Comparison of ENCODE assay signal across 8 cellular contexts in genomic region chr9:35748858-35749514, GRCh38. TPM values are rescaled to one million over a fixed set of nuclear protein-coding genes. Genes with fewer than 3 reads are reported as not detected.
DNase-seq lines count a peak whose midpoint lies in the region; ATAC-seq and TF ChIP-seq lines count a peak whose summit lies in the region.

Gene GBA2, minus strand, starts transcription at chr9:35749228. Its CDS starts 524 bp downstream, at chr9:35748704.
Gene RGP1, plus strand, starts transcription at chr9:35749287. Its CDS starts 469 bp downstream, at chr9:35749756.

- 0% methylated on average over 14 to 27 of the region's 69 CpGs for WGBS in lower leg skin, 2 donors

- H3K4me3 ChIP-seq in BE2C (ENCODE audit: low read depth, low read length) (peak within 1 kb of the TSS; percentile 92), lower leg skin (ENCODE audit: low read depth, poor library complexity, severe bottlenecking) (peak within 1 kb of the TSS; percentile 80)

- no peaks in the 10 kb centered on the region for H3K27me3 ChIP-seq in BE2C

- no peaks in the 10 kb centered on the region for H3K9me3 ChIP-seq in BE2C

- peak; percentile 74 for ATAC-seq in GM19043 (IDR thresholded peaks at IDR 0.05; ENCODE audit: low read depth, unreplicated experiment)
- ATAC-seq in HG03280 (IDR thresholded peaks at IDR 0.05; ENCODE audit: unreplicated experiment) = peak; percentile 79

- no peak for TF ChIP-seq POLR2A in lower leg skin (IDR thresholded peaks at IDR 0.05)

- DNase-seq in BE2C (peak; percentile 86), NCI-H69 (lab: John Stamatoyannopoulos, UW) (peak; percentile 92), ecto neural progenitor cell (ENCODE audit: low spot score) (peak; percentile 88), lower leg skin (ENCODE audit: low spot score in 2 of 2) (peak in 1 of 2 donors; percentile 94)
- DNase-seq in activated CD4-positive, alpha-beta T cell treated with anti-CD3 and anti-CD28 coated beads, Interleukin-2, amount 50 U/mL, for 48 hours = peak; percentile 74 to 81
- peak in 2 of 3 experiments; percentile 29 to 49 for DNase-seq in stimulated activated CD4-positive, alpha-beta T cell treated with anti-CD3 and anti-CD28 coated beads, TNF-alpha, amount 100 ng/mL, for 4 hours (ENCODE audit: low read depth in 3 of 3)

- peaks cover 3% of the 10 kb centered on the region for H3K4me1 ChIP-seq in BE2C

- TF ChIP-seq CTCF in BE2C (IDR thresholded peaks at IDR 0.05; ENCODE audit: low read depth, low read length) (no peak), lower leg skin (IDR thresholded peaks at IDR 0.05) (no peak)

- intact Hi-C loops in lower leg skin (cut with DNase I; ENCODE audit: low total_unique reads) = no loop called here

- H3K36me3 ChIP-seq in BE2C = peaks cover 19% of the 10 kb centered on the region

RNA-seq across cellular contexts. Expression of gene GBA2, which starts in this region (rescaled TPM):
- polyA plus RNA-seq in BE2C (2012; ENCODE audit: insufficient read depth, insufficient read length, low read depth) = 80.1 TPM
- total RNA-seq in lower leg skin = 10 to 100 TPM; 53.7 to 83.3 (median 65.0) TPM

RNA-seq across cellular contexts. Expression of gene RGP1, which starts in this region (rescaled TPM):
- 12.1 TPM for polyA plus RNA-seq in BE2C (2012; ENCODE audit: insufficient read depth, insufficient read length, low read depth)
- 10 to 100 TPM; 17.1 to 26.4 (median 22.1) TPM for total RNA-seq in lower leg skin
